1 cellular context compared by ENCODE assay signal in genomic region chr12:6613776-6614512, GRCh38.
A peak's percentile ranks its signal among the peaks of the same experiment; 100 is the strongest.
TF ChIP-seq lines count a peak whose summit lies in the region.

No MANE protein-coding gene starts in this region.

TF ChIP-seq in HepG2, 621 proteins besides CTCF, POLR2A, EP300 and RAD21 (continued from another document and continues in another):
- no peak for TF ChIP-seq ZNF414 (CRISPR knock-in tag; IDR thresholded peaks at IDR 0.05)
- no peak for TF ChIP-seq ZNF891 (CRISPR knock-in tag; IDR thresholded peaks at IDR 0.05)
- TF ChIP-seq ZC3H13 (CRISPR knock-in tag; IDR thresholded peaks at IDR 0.05), result 0 out of 2 replicates have a peak, but pooled peaks have one; percentile 51
- TF ChIP-seq JUNB (CRISPR knock-in tag; IDR thresholded peaks at IDR 0.05; ENCODE audit: borderline replicate concordance), result no peak
- no peak for TF ChIP-seq ZNF83 (CRISPR knock-in tag; IDR thresholded peaks at IDR 0.05; ENCODE audit: borderline replicate concordance)
- TF ChIP-seq ZNF577 (CRISPR knock-in tag; IDR thresholded peaks at IDR 0.05; ENCODE audit: borderline replicate concordance, low read depth), result no peak
- no peak for TF ChIP-seq TRIM22 (IDR thresholded peaks at IDR 0.05)
- TF ChIP-seq ZZZ3 (CRISPR knock-in tag; IDR thresholded peaks at IDR 0.05; ENCODE audit: borderline replicate concordance), result no peak; the same call in 1 of the 2 replicates
- TF ChIP-seq ZHX1 (CRISPR knock-in tag; IDR thresholded peaks at IDR 0.05; ENCODE audit: low read depth), result no peak
- peak; percentile 38; the same call in 1 of the 2 replicates for TF ChIP-seq ZNF317 (CRISPR knock-in tag; IDR thresholded peaks at IDR 0.05)
- TF ChIP-seq KDM6A (CRISPR knock-in tag; IDR thresholded peaks at IDR 0.05; ENCODE audit: low read depth), result no peak
- TF ChIP-seq TERF1 (CRISPR knock-in tag; IDR thresholded peaks at IDR 0.05), result no peak
- TF ChIP-seq NCOR1 (IDR thresholded peaks at IDR 0.05; ENCODE audit: borderline replicate concordance, low read length), result no peak
- TF ChIP-seq ZNF34 (CRISPR knock-in tag; IDR thresholded peaks at IDR 0.05; ENCODE audit: borderline replicate concordance), result no peak
- no peak for TF ChIP-seq ZNF17 (CRISPR knock-in tag; IDR thresholded peaks at IDR 0.05)
- no peak for TF ChIP-seq TCF7L2 (IDR thresholded peaks at IDR 0.05; ENCODE audit: low read depth, low read length)
- TF ChIP-seq PAXIP1 (CRISPR knock-in tag; conservative IDR thresholded peaks at IDR 0.05), result peak; percentile 59; the same call in 1 of the 2 replicates
- no peak; the same call in 1 of the 2 replicates for TF ChIP-seq ZBTB42 (CRISPR knock-in tag; IDR thresholded peaks at IDR 0.05)
- no peak for TF ChIP-seq MED13 (CRISPR knock-in tag; IDR thresholded peaks at IDR 0.05)
- peak; percentile 94 for TF ChIP-seq MAZ (IDR thresholded peaks at IDR 0.05; ENCODE audit: borderline replicate concordance, low read depth, low read length)
- TF ChIP-seq MAZ (CRISPR knock-in tag; IDR thresholded peaks at IDR 0.05; ENCODE audit: low read depth), result peak; percentile 65
- TF ChIP-seq GPBP1L1 (CRISPR knock-in tag; IDR thresholded peaks at IDR 0.05), result no peak
- peak; percentile 92 for TF ChIP-seq ZNF687 (CRISPR knock-in tag; IDR thresholded peaks at IDR 0.05)
- TF ChIP-seq ZBTB40 (IDR thresholded peaks at IDR 0.05), result no peak
- TF ChIP-seq ZBTB40 (CRISPR knock-in tag; IDR thresholded peaks at IDR 0.05), result no peak; the same call in 1 of the 2 replicates
- TF ChIP-seq SMYD3 (CRISPR knock-in tag; IDR thresholded peaks at IDR 0.05), result no peak
- 0 out of 2 replicates have a peak, but pooled peaks have one; percentile 7 for TF ChIP-seq SALL2 (CRISPR knock-in tag; IDR thresholded peaks at IDR 0.05)
- no peak; the same call in 1 of the 2 replicates for TF ChIP-seq PHF21A (CRISPR knock-in tag; IDR thresholded peaks at IDR 0.05)
- TF ChIP-seq ZNF552 (CRISPR knock-in tag; IDR thresholded peaks at IDR 0.05; ENCODE audit: borderline replicate concordance), result no peak; the same call in 1 of the 2 replicates
- TF ChIP-seq PHF5A (CRISPR knock-in tag; IDR thresholded peaks at IDR 0.05; ENCODE audit: low read depth, unreplicated experiment), result no peak
- no peak for TF ChIP-seq ZNF841 (CRISPR knock-in tag; IDR thresholded peaks at IDR 0.05; ENCODE audit: borderline replicate concordance)
- peak in 1 of 2 experiments; percentile 69; a peak in 2 of 4 replicates for TF ChIP-seq NR2F1 (CRISPR knock-in tag; IDR thresholded peaks at IDR 0.05)
- no peak for TF ChIP-seq RBM22 (optimal IDR thresholded peaks at IDR 0.05; ENCODE audit: low read length)
